Comparison of ENCODE assay signal across 3 cellular contexts in genomic region chr15:46456431-46456830, GRCh38.
TF ChIP-seq lines count a peak whose summit lies in the region.

No MANE protein-coding gene starts in this region.

TF ChIP-seq in GM23338, 12 proteins besides CTCF, POLR2A, EP300 and RAD21:
- no peak for TF ChIP-seq ZNF331 (CRISPR knock-in tag; IDR thresholded peaks at IDR 0.05; ENCODE audit: low read depth)

TF ChIP-seq in H1, 55 proteins besides CTCF, POLR2A, EP300 and RAD21:
- TF ChIP-seq BACH1 (IDR thresholded peaks at IDR 0.05; ENCODE audit: low read length) (no peak), HDAC6 (IDR thresholded peaks at IDR 0.05; ENCODE audit: low read depth, low read length) (no peak)

TF ChIP-seq in neural cell, 6 proteins besides CTCF, POLR2A, EP300 and RAD21:
- TF ChIP-seq EZH2 (IDR thresholded peaks at IDR 0.05; ENCODE audit: borderline replicate concordance, insufficient read depth, low read length, poor library complexity, severe bottlenecking) = no peak
- TF ChIP-seq MXI1 (conservative IDR thresholded peaks at IDR 0.05; ENCODE audit: poor library complexity, severe bottlenecking) = no peak
- TF ChIP-seq SMC3 (conservative IDR thresholded peaks at IDR 0.05; ENCODE audit: poor library complexity) = no peak
- no peak for TF ChIP-seq TAF1 (IDR thresholded peaks at IDR 0.05; ENCODE audit: low read depth)
- peak; percentile 52 for TF ChIP-seq POLR2AphosphoS5 (IDR thresholded peaks at IDR 0.05)
- no peak for TF ChIP-seq REST (IDR thresholded peaks at IDR 0.05; ENCODE audit: borderline replicate concordance)
